In genomic region chr18:79222790-79223189, GRCh38 we compare ENCODE assay signal across 30 cellular contexts.
"Had no signal": no experiment of that assay in that cellular context is flagged by ENCODE, and none has a peak within 500 bp of the region (broad histone marks: within the 10 kb centered on the region; RNA-seq: fewer than 3 reads in every experiment).

No MANE protein-coding gene starts in this region.

- H3K9me3 ChIP-seq: ovary, psoas muscle, right lobe of liver, sigmoid colon, stomach, suprapubic skin, testis, tibial artery, transverse colon, upper lobe of right lung, uterus had no signal

- H3K27me3 Mint-ChIP-seq: naive B cell; natural killer cell treated with Interleukin-12 subunit alpha and Interleukin-12 subunit beta and Interleukin-15 and Interleukin-18, amount 100 ng/mL, for 72 hours; progenitor cell of endocrine pancreas; stimulated activated naive B cell treated with anti-CD40 and anti-IgM and Interleukin-4, amounts not matched to agents 10 μg/mL and 1 μg/mL and 100 μg/mL, for 72 hours; stimulated activated naive CD8-positive, alpha-beta T cell treated with anti-CD3 and anti-CD28 coated beads, Interleukin-15, Interleukin-2, amounts not matched to agents 100 ng/mL and 50 ng/mL, for 24 hours; type B pancreatic cell had no signal

- H3K9me3 Mint-ChIP-seq: naive B cell; natural killer cell treated with Interleukin-12 subunit alpha and Interleukin-12 subunit beta and Interleukin-15 and Interleukin-18, amount 100 ng/mL, for 72 hours; nephron progenitor cell; neural progenitor cell; stimulated activated effector memory CD8-positive, alpha-beta T cell treated with anti-CD3 and anti-CD28 coated beads, Interleukin-12 subunit alpha, Interleukin-12 subunit beta, amount 100 ng/mL, for 72 hours; stimulated activated naive B cell treated with anti-CD40 and anti-IgM and Interleukin-4, amounts not matched to agents 10 μg/mL and 1 μg/mL and 100 μg/mL, for 72 hours; stimulated activated naive CD8-positive, alpha-beta T cell treated with anti-CD3 and anti-CD28 coated beads, Interleukin-15, Interleukin-2, amounts not matched to agents 100 ng/mL and 50 ng/mL, for 24 hours; type B pancreatic cell had no signal

- H3K9ac ChIP-seq: neural progenitor cell, parathyroid adenoma had no signal

- H3K4me1 ChIP-seq: neural progenitor cell, right lobe of liver, stomach, suprapubic skin, tibial artery, upper lobe of right lung, uterus had no signal

- H3K4me2 ChIP-seq: neural progenitor cell had no signal

- H3K36me3 Mint-ChIP-seq: natural killer cell treated with Interleukin-12 subunit alpha and Interleukin-12 subunit beta and Interleukin-15 and Interleukin-18, amount 100 ng/mL, for 72 hours had no signal

- H2AFZ ChIP-seq: neural progenitor cell, parathyroid adenoma had no signal

- H3K27me3 ChIP-seq: neural progenitor cell, ovary, right lobe of liver, sigmoid colon, stomach, suprapubic skin, testis, tibial artery, transverse colon, upper lobe of right lung, uterus had no signal

- H3K4me3 Mint-ChIP-seq: naive B cell; natural killer cell treated with Interleukin-12 subunit alpha and Interleukin-12 subunit beta and Interleukin-15 and Interleukin-18, amount 100 ng/mL, for 72 hours; nephron progenitor cell; neural progenitor cell; stimulated activated effector memory CD8-positive, alpha-beta T cell treated with anti-CD3 and anti-CD28 coated beads, Interleukin-12 subunit alpha, Interleukin-12 subunit beta, amount 100 ng/mL, for 72 hours; stimulated activated naive B cell treated with anti-CD40 and anti-IgM and Interleukin-4, amounts not matched to agents 10 μg/mL and 1 μg/mL and 100 μg/mL, for 72 hours; stimulated activated naive CD8-positive, alpha-beta T cell treated with anti-CD3 and anti-CD28 coated beads, Interleukin-15, Interleukin-2, amounts not matched to agents 100 ng/mL and 50 ng/mL, for 24 hours; type B pancreatic cell had no signal

- H3K4me3 ChIP-seq: neural progenitor cell, ovary, psoas muscle, right lobe of liver, sigmoid colon, stomach, suprapubic skin, testis, tibial artery, transverse colon, upper lobe of right lung, uterus had no signal

- ATAC-seq: natural killer cell treated with Interleukin-12 subunit alpha and Interleukin-12 subunit beta and Interleukin-15 and Interleukin-18, amount 100 ng/mL, for 72 hours; psoas muscle; right cardiac atrium; right lobe of liver; stimulated activated effector memory CD8-positive, alpha-beta T cell treated with anti-CD3 and anti-CD28 coated beads, Interleukin-12 subunit alpha, Interleukin-12 subunit beta, amount 100 ng/mL, for 72 hours; stimulated activated naive B cell treated with anti-CD40 and anti-IgM and Interleukin-4, amounts not matched to agents 10 μg/mL and 1 μg/mL and 100 μg/mL, for 72 hours; upper lobe of right lung had no signal

- H3K27ac ChIP-seq: neural progenitor cell, ovary, parathyroid adenoma, psoas muscle, right lobe of liver, sigmoid colon, stomach, suprapubic skin, testis, tibial artery, transverse colon, upper lobe of right lung, uterus had no signal

- H3K36me3 ChIP-seq: neural progenitor cell, ovary, right lobe of liver, transverse colon, uterus had no signal

- H3K4me1 Mint-ChIP-seq: nephron progenitor cell, neural progenitor cell had no signal

- DNase-seq: naive B cell; nephron progenitor cell; occipital lobe; ovary; posterior cingulate gyrus; psoas muscle; right cardiac atrium; right lobe of liver; sigmoid colon; small intestine; stimulated activated CD4-positive, alpha-beta T cell treated with anti-CD3 and anti-CD28 coated beads, Interleukin-15, amount 100 ng/mL, for 24 hours; stimulated activated CD4-positive, alpha-beta T cell treated with anti-CD3 and anti-CD28 coated beads, Interleukin-2, amount 100 ng/mL, for 24 hours; stimulated activated CD4-positive, alpha-beta T cell treated with anti-CD3 and anti-CD28 coated beads, Interleukin-2, amount 100 ng/mL, for 48 hours; stimulated activated CD4-positive, alpha-beta T cell treated with anti-CD3 and anti-CD28 coated beads, Interleukin-4, amount 100 ng/mL, for 24 hours; stimulated activated naive B cell treated with anti-CD40 and anti-IgM and Interleukin-4, amounts not matched to agents 10 μg/mL and 1 μg/mL and 100 μg/mL, for 72 hours; stimulated activated naive CD4-positive, alpha-beta T cell treated with Interleukin-2 at 50 U/mL for 16 hours; stomach; testis; tibial artery; transverse colon; upper lobe of right lung; uterus had no signal

- H3K27ac Mint-ChIP-seq: natural killer cell treated with Interleukin-12 subunit alpha and Interleukin-12 subunit beta and Interleukin-15 and Interleukin-18, amount 100 ng/mL, for 72 hours; nephron progenitor cell; neural progenitor cell; progenitor cell of endocrine pancreas; stimulated activated effector memory CD8-positive, alpha-beta T cell treated with anti-CD3 and anti-CD28 coated beads, Interleukin-12 subunit alpha, Interleukin-12 subunit beta, amount 100 ng/mL, for 72 hours; stimulated activated naive B cell treated with anti-CD40 and anti-IgM and Interleukin-4, amounts not matched to agents 10 μg/mL and 1 μg/mL and 100 μg/mL, for 72 hours; stimulated activated naive CD8-positive, alpha-beta T cell treated with anti-CD3 and anti-CD28 coated beads, Interleukin-15, Interleukin-2, amounts not matched to agents 100 ng/mL and 50 ng/mL, for 24 hours; type B pancreatic cell had no signal
